ENCODE assay signal across 23 cellular contexts in the genomic region with DNA sequence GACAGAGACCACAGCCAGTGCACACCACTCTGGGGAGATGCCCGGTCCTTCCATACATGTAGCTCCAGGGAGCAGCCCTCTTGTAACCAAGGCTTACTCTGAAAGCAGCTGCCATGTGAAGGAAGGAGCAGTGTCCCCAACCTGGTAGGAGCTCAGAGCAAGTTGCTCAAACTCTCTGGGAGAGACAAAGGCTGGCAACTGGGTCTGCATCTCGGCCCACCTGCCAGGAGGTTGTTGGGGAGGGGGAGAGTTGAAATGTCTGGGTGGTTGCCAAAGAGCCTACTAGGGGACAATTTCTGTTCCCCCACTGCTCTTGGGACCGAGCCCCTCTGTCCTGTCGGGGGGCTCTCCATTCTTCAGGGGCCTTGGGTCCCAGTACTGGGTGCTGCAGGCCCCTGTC.
"Had no signal": no experiment of that assay in that cellular context is flagged by ENCODE, and none has a peak within 500 bp of the region (broad histone marks: within the 10 kb centered on the region; RNA-seq: fewer than 3 reads in every experiment).

No MANE protein-coding gene starts in this region.

- H3K27me3 ChIP-seq: pancreas, right lobe of liver, stomach, tibial artery had no signal

- H3K4me3 ChIP-seq: dorsolateral prefrontal cortex, esophagus squamous epithelium, heart right ventricle, left ventricle myocardium inferior, lower lobe of right lung, pancreas, right lobe of liver, stomach, tibial artery had no signal

- H3K36me3 ChIP-seq: esophagus squamous epithelium, heart right ventricle, left ventricle myocardium inferior, lower lobe of right lung, pancreas, right lobe of liver, stomach, tibial artery had no signal

- H3K9me3 ChIP-seq: lower lobe of right lung, pancreas, right lobe of liver had no signal

- DNase-seq: dorsolateral prefrontal cortex; effector CD8-positive, alpha-beta T cell; esophagus squamous epithelium; foreskin melanocyte; glutamatergic neuron; heart right ventricle; hippocampal formation; kidney glomerular epithelial cell; left colon; left ventricle myocardium inferior; lower lobe of right lung; naive thymus-derived CD8-positive, alpha-beta T cell; nephron progenitor cell; occipital lobe; pancreas; retina; right lobe of liver; small intestine; stimulated activated CD4-positive, alpha-beta T cell treated with anti-CD3 and anti-CD28 coated beads, Interleukin-15, amount 100 ng/mL, for 24 hours; stimulated activated CD4-positive, alpha-beta T cell treated with anti-CD3 and anti-CD28 coated beads, Interleukin-2, amount 100 ng/mL, for 48 hours; stimulated activated naive CD4-positive, alpha-beta T cell treated with Interleukin-2 at 50 U/mL for 16 hours; stomach; tibial artery had no signal

- H3K27ac ChIP-seq: dorsolateral prefrontal cortex, esophagus squamous epithelium, heart right ventricle, left ventricle myocardium inferior, lower lobe of right lung, pancreas, right lobe of liver, stomach, tibial artery had no signal

- H3K4me1 ChIP-seq: esophagus squamous epithelium, heart right ventricle, lower lobe of right lung, pancreas, right lobe of liver had no signal

- ATAC-seq: heart right ventricle; left colon; lower lobe of right lung; naive thymus-derived CD8-positive, alpha-beta T cell; pancreas had no signal
